In the genomic region with DNA sequence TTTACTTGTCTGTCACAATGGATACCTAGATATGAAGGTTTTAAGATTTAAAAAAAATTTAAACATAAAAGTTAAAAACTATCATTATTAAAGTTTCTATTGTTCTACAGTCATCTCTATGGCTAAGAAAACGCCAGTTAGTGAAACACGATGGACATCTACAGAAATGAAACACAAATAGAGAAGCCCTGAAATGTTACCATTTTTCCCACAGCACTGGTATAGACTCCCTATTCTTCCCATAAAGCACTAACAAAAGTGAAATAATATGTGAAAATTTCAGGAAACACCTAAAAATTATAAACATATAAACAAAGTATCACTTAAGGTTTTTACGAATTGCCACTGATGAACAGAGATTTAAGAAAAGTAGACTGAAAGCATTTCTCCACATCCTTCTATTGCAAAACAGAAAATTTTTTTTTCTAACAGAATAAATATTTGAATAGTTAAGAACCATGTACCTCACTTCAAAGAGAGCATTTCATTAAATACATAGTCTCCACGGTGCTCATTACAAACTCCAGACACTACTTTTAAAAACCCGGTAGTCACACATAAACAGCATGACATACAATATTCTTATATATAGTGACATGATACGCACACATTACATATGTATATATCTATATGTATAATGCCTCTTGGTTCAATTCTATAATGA, we compare ENCODE assay signal across 1 cellular context.
TF ChIP-seq lines count a peak whose summit lies in the region.

No MANE protein-coding gene starts in this region.

TF ChIP-seq in HepG2, 621 proteins besides CTCF, POLR2A, EP300 and RAD21 (continued from another document and continues in another):
- TF ChIP-seq, protein P1, sequence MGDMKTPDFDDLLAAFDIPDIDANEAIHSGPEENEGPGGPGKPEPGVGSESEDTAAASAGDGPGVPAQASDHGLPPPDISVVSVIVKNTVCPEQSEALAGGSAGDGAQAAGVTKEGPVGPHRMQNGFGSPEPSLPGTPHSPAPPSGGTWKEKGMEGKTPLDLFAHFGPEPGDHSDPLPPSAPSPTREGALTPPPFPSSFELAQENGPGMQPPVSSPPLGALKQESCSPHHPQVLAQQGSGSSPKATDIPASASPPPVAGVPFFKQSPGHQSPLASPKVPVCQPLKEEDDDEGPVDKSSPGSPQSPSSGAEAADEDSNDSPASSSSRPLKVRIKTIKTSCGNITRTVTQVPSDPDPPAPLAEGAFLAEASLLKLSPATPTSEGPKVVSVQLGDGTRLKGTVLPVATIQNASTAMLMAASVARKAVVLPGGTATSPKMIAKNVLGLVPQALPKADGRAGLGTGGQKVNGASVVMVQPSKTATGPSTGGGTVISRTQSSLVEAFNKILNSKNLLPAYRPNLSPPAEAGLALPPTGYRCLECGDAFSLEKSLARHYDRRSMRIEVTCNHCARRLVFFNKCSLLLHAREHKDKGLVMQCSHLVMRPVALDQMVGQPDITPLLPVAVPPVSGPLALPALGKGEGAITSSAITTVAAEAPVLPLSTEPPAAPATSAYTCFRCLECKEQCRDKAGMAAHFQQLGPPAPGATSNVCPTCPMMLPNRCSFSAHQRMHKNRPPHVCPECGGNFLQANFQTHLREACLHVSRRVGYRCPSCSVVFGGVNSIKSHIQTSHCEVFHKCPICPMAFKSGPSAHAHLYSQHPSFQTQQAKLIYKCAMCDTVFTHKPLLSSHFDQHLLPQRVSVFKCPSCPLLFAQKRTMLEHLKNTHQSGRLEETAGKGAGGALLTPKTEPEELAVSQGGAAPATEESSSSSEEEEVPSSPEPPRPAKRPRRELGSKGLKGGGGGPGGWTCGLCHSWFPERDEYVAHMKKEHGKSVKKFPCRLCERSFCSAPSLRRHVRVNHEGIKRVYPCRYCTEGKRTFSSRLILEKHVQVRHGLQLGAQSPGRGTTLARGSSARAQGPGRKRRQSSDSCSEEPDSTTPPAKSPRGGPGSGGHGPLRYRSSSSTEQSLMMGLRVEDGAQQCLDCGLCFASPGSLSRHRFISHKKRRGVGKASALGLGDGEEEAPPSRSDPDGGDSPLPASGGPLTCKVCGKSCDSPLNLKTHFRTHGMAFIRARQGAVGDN (CRISPR knock-in tag; IDR thresholded peaks at IDR 0.05), result no peak
- TF ChIP-seq, protein P2, sequence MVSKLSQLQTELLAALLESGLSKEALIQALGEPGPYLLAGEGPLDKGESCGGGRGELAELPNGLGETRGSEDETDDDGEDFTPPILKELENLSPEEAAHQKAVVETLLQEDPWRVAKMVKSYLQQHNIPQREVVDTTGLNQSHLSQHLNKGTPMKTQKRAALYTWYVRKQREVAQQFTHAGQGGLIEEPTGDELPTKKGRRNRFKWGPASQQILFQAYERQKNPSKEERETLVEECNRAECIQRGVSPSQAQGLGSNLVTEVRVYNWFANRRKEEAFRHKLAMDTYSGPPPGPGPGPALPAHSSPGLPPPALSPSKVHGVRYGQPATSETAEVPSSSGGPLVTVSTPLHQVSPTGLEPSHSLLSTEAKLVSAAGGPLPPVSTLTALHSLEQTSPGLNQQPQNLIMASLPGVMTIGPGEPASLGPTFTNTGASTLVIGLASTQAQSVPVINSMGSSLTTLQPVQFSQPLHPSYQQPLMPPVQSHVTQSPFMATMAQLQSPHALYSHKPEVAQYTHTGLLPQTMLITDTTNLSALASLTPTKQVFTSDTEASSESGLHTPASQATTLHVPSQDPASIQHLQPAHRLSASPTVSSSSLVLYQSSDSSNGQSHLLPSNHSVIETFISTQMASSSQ (IDR thresholded peaks at IDR 0.05; ENCODE audit: low read depth), result peak; percentile 57; the same call in 1 of the 2 replicates
- TF ChIP-seq, protein P2 (CRISPR knock-in tag; IDR thresholded peaks at IDR 0.05; ENCODE audit: borderline replicate concordance), result peak; percentile 23; the same call in 1 of the 2 replicates
- TF ChIP-seq REPIN1 (CRISPR knock-in tag; IDR thresholded peaks at IDR 0.05; ENCODE audit: borderline replicate concordance, low read depth) (no peak), SCMH1 (CRISPR knock-in tag; IDR thresholded peaks at IDR 0.05; ENCODE audit: borderline replicate concordance) (no peak), NFIC (IDR thresholded peaks at IDR 0.05; ENCODE audit: low read length) (peak; percentile 93), SMARCC2 (IDR thresholded peaks at IDR 0.05) (no peak), SP2 (CRISPR knock-in tag; IDR thresholded peaks at IDR 0.05) (no peak), HDAC1 (CRISPR knock-in tag; IDR thresholded peaks at IDR 0.05) (no peak), ATF7-NPFF (CRISPR knock-in tag; IDR thresholded peaks at IDR 0.05; ENCODE audit: low read depth) (no peak), CREB1 (IDR thresholded peaks at IDR 0.05) (no peak), CREB1 (CRISPR knock-in tag; IDR thresholded peaks at IDR 0.05) (peak; percentile 62), HNRNPH1 (optimal IDR thresholded peaks at IDR 0.05; ENCODE audit: low read depth, low read length) (no peak), ZKSCAN1 (IDR thresholded peaks at IDR 0.05; ENCODE audit: low read length) (no peak), ZNF510 (CRISPR knock-in tag; IDR thresholded peaks at IDR 0.05; ENCODE audit: low read depth) (no peak), NR2F1 (CRISPR knock-in tag; IDR thresholded peaks at IDR 0.05) (0 out of 4 replicates have a peak, but pooled peaks of 1 of the 2 experiments have one; percentile 34), ZNF615 (CRISPR knock-in tag; IDR thresholded peaks at IDR 0.05; ENCODE audit: borderline replicate concordance) (no peak), MED1 (CRISPR knock-in tag; IDR thresholded peaks at IDR 0.05) (peak; percentile 72), ZNF850 (CRISPR knock-in tag; conservative IDR thresholded peaks at IDR 0.05) (no peak), ZNF124 (CRISPR knock-in tag; IDR thresholded peaks at IDR 0.05) (no peak), ZNF501 (CRISPR knock-in tag; IDR thresholded peaks at IDR 0.05) (no peak), PHF8 (CRISPR knock-in tag; IDR thresholded peaks at IDR 0.05) (no peak), HOXA5 (CRISPR knock-in tag; IDR thresholded peaks at IDR 0.05) (no peak)
- TF ChIP-seq, protein P3, sequence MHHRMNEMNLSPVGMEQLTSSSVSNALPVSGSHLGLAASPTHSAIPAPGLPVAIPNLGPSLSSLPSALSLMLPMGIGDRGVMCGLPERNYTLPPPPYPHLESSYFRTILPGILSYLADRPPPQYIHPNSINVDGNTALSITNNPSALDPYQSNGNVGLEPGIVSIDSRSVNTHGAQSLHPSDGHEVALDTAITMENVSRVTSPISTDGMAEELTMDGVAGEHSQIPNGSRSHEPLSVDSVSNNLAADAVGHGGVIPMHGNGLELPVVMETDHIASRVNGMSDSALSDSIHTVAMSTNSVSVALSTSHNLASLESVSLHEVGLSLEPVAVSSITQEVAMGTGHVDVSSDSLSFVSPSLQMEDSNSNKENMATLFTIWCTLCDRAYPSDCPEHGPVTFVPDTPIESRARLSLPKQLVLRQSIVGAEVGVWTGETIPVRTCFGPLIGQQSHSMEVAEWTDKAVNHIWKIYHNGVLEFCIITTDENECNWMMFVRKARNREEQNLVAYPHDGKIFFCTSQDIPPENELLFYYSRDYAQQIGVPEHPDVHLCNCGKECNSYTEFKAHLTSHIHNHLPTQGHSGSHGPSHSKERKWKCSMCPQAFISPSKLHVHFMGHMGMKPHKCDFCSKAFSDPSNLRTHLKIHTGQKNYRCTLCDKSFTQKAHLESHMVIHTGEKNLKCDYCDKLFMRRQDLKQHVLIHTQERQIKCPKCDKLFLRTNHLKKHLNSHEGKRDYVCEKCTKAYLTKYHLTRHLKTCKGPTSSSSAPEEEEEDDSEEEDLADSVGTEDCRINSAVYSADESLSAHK (CRISPR knock-in tag; IDR thresholded peaks at IDR 0.05; ENCODE audit: borderline replicate concordance), result no peak
- TF ChIP-seq, protein P4, sequence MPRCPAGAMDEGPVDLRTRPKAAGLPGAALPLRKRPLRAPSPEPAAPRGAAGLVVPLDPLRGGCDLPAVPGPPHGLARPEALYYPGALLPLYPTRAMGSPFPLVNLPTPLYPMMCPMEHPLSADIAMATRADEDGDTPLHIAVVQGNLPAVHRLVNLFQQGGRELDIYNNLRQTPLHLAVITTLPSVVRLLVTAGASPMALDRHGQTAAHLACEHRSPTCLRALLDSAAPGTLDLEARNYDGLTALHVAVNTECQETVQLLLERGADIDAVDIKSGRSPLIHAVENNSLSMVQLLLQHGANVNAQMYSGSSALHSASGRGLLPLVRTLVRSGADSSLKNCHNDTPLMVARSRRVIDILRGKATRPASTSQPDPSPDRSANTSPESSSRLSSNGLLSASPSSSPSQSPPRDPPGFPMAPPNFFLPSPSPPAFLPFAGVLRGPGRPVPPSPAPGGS (CRISPR knock-in tag; IDR thresholded peaks at IDR 0.05), result no peak
- TF ChIP-seq, protein P5, sequence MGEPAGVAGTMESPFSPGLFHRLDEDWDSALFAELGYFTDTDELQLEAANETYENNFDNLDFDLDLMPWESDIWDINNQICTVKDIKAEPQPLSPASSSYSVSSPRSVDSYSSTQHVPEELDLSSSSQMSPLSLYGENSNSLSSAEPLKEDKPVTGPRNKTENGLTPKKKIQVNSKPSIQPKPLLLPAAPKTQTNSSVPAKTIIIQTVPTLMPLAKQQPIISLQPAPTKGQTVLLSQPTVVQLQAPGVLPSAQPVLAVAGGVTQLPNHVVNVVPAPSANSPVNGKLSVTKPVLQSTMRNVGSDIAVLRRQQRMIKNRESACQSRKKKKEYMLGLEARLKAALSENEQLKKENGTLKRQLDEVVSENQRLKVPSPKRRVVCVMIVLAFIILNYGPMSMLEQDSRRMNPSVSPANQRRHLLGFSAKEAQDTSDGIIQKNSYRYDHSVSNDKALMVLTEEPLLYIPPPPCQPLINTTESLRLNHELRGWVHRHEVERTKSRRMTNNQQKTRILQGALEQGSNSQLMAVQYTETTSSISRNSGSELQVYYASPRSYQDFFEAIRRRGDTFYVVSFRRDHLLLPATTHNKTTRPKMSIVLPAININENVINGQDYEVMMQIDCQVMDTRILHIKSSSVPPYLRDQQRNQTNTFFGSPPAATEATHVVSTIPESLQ (CRISPR knock-in tag; conservative IDR thresholded peaks at IDR 0.05), result no peak
- TF ChIP-seq, protein P6, sequence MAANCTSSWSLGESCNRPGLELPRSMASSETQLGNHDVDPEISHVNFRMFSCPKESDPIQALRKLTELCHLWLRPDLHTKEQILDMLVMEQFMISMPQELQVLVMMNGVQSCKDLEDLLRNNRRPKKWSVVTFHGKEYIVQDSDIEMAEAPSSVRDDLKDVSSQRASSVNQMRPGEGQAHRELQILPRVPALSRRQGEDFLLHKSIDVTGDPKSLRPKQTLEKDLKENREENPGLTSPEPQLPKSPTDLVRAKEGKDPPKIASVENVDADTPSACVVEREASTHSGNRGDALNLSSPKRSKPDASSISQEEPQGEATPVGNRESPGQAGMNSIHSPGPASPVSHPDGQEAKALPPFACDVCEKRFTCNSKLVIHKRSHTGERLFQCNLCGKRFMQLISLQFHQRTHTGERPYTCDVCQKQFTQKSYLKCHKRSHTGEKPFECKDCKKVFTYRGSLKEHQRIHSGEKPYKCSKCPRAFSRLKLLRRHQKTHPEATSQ (CRISPR knock-in tag; IDR thresholded peaks at IDR 0.05; ENCODE audit: borderline replicate concordance), result no peak
- TF ChIP-seq, protein P7, sequence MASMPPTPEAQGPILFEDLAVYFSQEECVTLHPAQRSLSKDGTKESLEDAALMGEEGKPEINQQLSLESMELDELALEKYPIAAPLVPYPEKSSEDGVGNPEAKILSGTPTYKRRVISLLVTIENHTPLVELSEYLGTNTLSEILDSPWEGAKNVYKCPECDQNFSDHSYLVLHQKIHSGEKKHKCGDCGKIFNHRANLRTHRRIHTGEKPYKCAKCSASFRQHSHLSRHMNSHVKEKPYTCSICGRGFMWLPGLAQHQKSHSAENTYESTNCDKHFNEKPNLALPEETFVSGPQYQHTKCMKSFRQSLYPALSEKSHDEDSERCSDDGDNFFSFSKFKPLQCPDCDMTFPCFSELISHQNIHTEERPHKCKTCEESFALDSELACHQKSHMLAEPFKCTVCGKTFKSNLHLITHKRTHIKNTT (CRISPR knock-in tag; IDR thresholded peaks at IDR 0.05), result no peak
- TF ChIP-seq, protein P8, sequence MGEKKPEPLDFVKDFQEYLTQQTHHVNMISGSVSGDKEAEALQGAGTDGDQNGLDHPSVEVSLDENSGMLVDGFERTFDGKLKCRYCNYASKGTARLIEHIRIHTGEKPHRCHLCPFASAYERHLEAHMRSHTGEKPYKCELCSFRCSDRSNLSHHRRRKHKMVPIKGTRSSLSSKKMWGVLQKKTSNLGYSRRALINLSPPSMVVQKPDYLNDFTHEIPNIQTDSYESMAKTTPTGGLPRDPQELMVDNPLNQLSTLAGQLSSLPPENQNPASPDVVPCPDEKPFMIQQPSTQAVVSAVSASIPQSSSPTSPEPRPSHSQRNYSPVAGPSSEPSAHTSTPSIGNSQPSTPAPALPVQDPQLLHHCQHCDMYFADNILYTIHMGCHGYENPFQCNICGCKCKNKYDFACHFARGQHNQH (CRISPR knock-in tag; IDR thresholded peaks at IDR 0.05), result no peak
